10 cellular contexts compared by ENCODE assay signal in genomic region chr16:85686912-85687591, GRCh38. TPM values are rescaled to one million over a fixed set of nuclear protein-coding genes. Genes with fewer than 3 reads are reported as not detected.
DNase-seq lines count a peak whose midpoint lies in the region; ATAC-seq, FAIRE-seq and TF ChIP-seq lines count a peak whose summit lies in the region.
"Had no signal": no experiment of that assay in that cellular context is flagged by ENCODE, and none has a peak within 500 bp of the region (broad histone marks: within the 10 kb centered on the region; RNA-seq: fewer than 3 reads in every experiment).

No MANE protein-coding gene starts in this region.

- peak overlapping the region; percentile 71 for H3K27ac Mint-ChIP-seq in activated CD8-positive, alpha-beta memory T cell treated with anti-CD3 and anti-CD28 coated beads, Interleukin-2, amount 10 ng/mL, durations not matched to agents 7 days and 5 days

- intact Hi-C loops in GM12878 (cut with micrococcal nuclease; ENCODE audit: unreplicated experiment): loop anchor here (2.0 to 5.0 kb wide), 2 partner anchors 70 to 132 kb away; no protein-coding TSS in a partner anchor
- intact Hi-C loops in spleen (cut with DNase I; ENCODE audit: low total_unique reads): no loop called here
- intact Hi-C loops in adrenal gland (cut with DNase I): no loop called here

- SMC1A ChIA-PET in GM12878 (lab: Charles Lee; ENCODE audit: uncharacterized antibody, unreplicated experiment): interaction anchor here (2.0 kb wide), 1 partner anchor 70 kb away, joined by 5 read pairs; no protein-coding TSS in a partner anchor

- H3K4me2 ChIP-seq in GM12878 (ENCODE audit: control insufficient read depth, insufficient read depth): peak overlapping the region; percentile 58

- 31% methylated on average over 15 of the region's 15 CpGs for WGBS in GM12878 (ENCODE audit: insufficient coverage, insufficient replicate concordance, low lambda C conversion rate, missing lambda C conversion rate)
- 70 to 84% (median 78%) methylated on average over 15 of the region's 15 CpGs for whole genome bisulfite sequencing in spleen, 5 donors
- WGBS in adrenal gland, 4 donors: 82 to 91% (median 88%) methylated on average over 14 to 15 of the region's 15 CpGs

- no peaks in the 10 kb centered on the region for H3K9me3 Mint-ChIP-seq in activated CD8-positive, alpha-beta memory T cell treated with anti-CD3 and anti-CD28 coated beads, Interleukin-2, amount 10 ng/mL, durations not matched to agents 7 days and 5 days (ENCODE audit: low read depth)

- H3K36me3 ChIP-seq in GM12878 (ENCODE audit: control insufficient read depth in 2 of 2, insufficient read depth in 2 of 2, low read length in 1 of 2) (peaks cover 0 to 2% of the 10 kb centered on the region in 2 experiments; a peak in 3 of 4 replicates), spleen (no peaks in the 10 kb centered on the region), adrenal gland (replicated peaks in 1 of 2) (no peaks in the 10 kb centered on the region)
- H3K36me3 ChIP-seq: brain microvascular endothelial cell had no signal

- peak overlapping the region; percentile 58; the same call in 1 of the 2 replicates for H2AFZ ChIP-seq in GM12878 (ENCODE audit: control insufficient read depth, low read depth, low read length)

- H3K27me3 ChIP-seq in GM12878 (replicated peaks in 1 of 2; ENCODE audit: control insufficient read depth in 2 of 2, insufficient read depth in 2 of 2, low read length in 1 of 2) (no peaks in the 10 kb centered on the region), spleen (replicated peaks in 1 of 7) (peaks cover 0 to 32% (median 0%) of the 10 kb centered on the region in 7 donors), adrenal gland (no peaks in the 10 kb centered on the region)
- H3K27me3 ChIP-seq: brain microvascular endothelial cell had no signal

- peaks cover 3% of the 10 kb centered on the region for H3K27me3 Mint-ChIP-seq in activated CD8-positive, alpha-beta memory T cell treated with anti-CD3 and anti-CD28 coated beads, Interleukin-2, amount 10 ng/mL, durations not matched to agents 7 days and 5 days

- BruUV-seq in GM12878 (replicated peaks; lab: Mats Ljungman, UMichigan): no TSS peak

- peak; percentile 78 for DNase-seq in activated CD8-positive, alpha-beta memory T cell treated with anti-CD3 and anti-CD28 coated beads, Interleukin-2, amount 10 ng/mL, durations not matched to agents 7 days and 5 days
- DNase-seq in activated CD8-positive, alpha-beta memory T cell treated with anti-CD3 and anti-CD28 coated beads, Interleukin-2, amount 50 U/mL, for 4 hours: no peak
- peak; percentile 30 for DNase-seq in NCI-H69 (lab: John Stamatoyannopoulos, UW)
- no peak for DNase-seq in GM12878 (ENCODE audit: low read depth, low spot score)
- peak; percentile 54 for DNase-seq in spleen
- no peak for DNase-seq in NCI-H510A (lab: John Stamatoyannopoulos, UW)
- no peak for DNase-seq in adrenal gland
- DNase-seq: brain microvascular endothelial cell, NCI-H1417 had no signal

- peak; percentile 23 for ATAC-seq in activated CD8-positive, alpha-beta memory T cell treated with anti-CD3 and anti-CD28 coated beads, Interleukin-2, amount 10 ng/mL, durations not matched to agents 7 days and 5 days
- ATAC-seq in GM12878 (peak; percentile 43), HG02840 (IDR thresholded peaks at IDR 0.05; ENCODE audit: low FRiP score, unreplicated experiment) (no peak)

- peaks cover 17% of the 10 kb centered on the region for H3K36me3 Mint-ChIP-seq in activated CD8-positive, alpha-beta memory T cell treated with anti-CD3 and anti-CD28 coated beads, Interleukin-2, amount 10 ng/mL, durations not matched to agents 7 days and 5 days

- H3K4me3 Mint-ChIP-seq in activated CD8-positive, alpha-beta memory T cell treated with anti-CD3 and anti-CD28 coated beads, Interleukin-2, amount 10 ng/mL, durations not matched to agents 7 days and 5 days: peak overlapping the region; percentile 79

- H3K27ac ChIP-seq in GM12878 (ENCODE audit: control insufficient read depth, insufficient read depth) (peak overlapping the region; percentile 9; the same call in 1 of the 2 replicates), spleen (no peak overlapping the region), adrenal gland (no peak overlapping the region)
- H3K27ac ChIP-seq: brain microvascular endothelial cell had no signal

- peaks cover 22% of the 10 kb centered on the region for H3K4me1 Mint-ChIP-seq in activated CD8-positive, alpha-beta memory T cell treated with anti-CD3 and anti-CD28 coated beads, Interleukin-2, amount 10 ng/mL, durations not matched to agents 7 days and 5 days

- no peaks in the 10 kb centered on the region for H4K20me1 ChIP-seq in GM12878 (ENCODE audit: control insufficient read depth, insufficient read depth)

- no peak for TF ChIP-seq POLR2A in GM12878 (IDR thresholded peaks at IDR 0.05; ENCODE audit: low read depth, low read length)
- no peak for TF ChIP-seq POLR2A in spleen (IDR thresholded peaks at IDR 0.05)
- TF ChIP-seq POLR2A in adrenal gland (IDR thresholded peaks at IDR 0.05): no peak

- CTCF ChIA-PET in activated CD8-positive, alpha-beta memory T cell treated with anti-CD3 and anti-CD28 coated beads, Interleukin-2, amount 10 ng/mL, durations not matched to agents 7 days and 5 days (lab: Charles Lee): interaction anchor here (1.1 kb wide), 1 partner anchor 10 kb away, joined by 3 read pairs; no protein-coding TSS in a partner anchor
- CTCF ChIA-PET in GM12878 (lab: Yijun Ruan, JAX): interaction anchor here (5.6 kb wide), 1 partner anchor 31 kb away, joined by 31 read pairs; no protein-coding TSS in a partner anchor

- H3K9me3 ChIP-seq in GM12878 (replicated peaks; ENCODE audit: control insufficient read depth, insufficient read depth, low read length) (no peaks in the 10 kb centered on the region), spleen (no peaks in the 10 kb centered on the region), adrenal gland (replicated peaks in 1 of 3) (no peaks in the 10 kb centered on the region)

- RAD21 ChIA-PET in GM12878 (lab: Charles Lee; ENCODE audit: unreplicated experiment): no interaction called here

- TF ChIP-seq RAD21 in GM12878 (IDR thresholded peaks at IDR 0.05; ENCODE audit: insufficient read depth, low read depth, low read length): no peak

- POLR2A ChIA-PET in GM12878 (lab: Charles Lee): no interaction called here

- TF ChIP-seq EP300 in GM12878 (IDR thresholded peaks at IDR 0.05; ENCODE audit: borderline replicate concordance in 1 of 2, control insufficient read depth in 1 of 2, low read depth in 2 of 2, low read length in 2 of 2): no peak

- H3K4me3 ChIP-seq in GM12878: peak overlapping the region; percentile 81
- H3K4me3 ChIP-seq in spleen: no peak overlapping the region
- H3K4me3 ChIP-seq in adrenal gland: no peak overlapping the region

- peaks cover 23% of the 10 kb centered on the region for H3K4me1 ChIP-seq in GM12878 (ENCODE audit: control insufficient read depth, insufficient read depth, low read length)
- peaks cover 2 to 27% (median 20%) of the 10 kb centered on the region in 6 donors for H3K4me1 ChIP-seq in spleen
- H3K4me1 ChIP-seq in adrenal gland (replicated peaks in 1 of 2): peaks cover 4 to 12% of the 10 kb centered on the region in 2 donors

- in situ Hi-C loops in GM12878 (cut with MboI): no loop called here

- TF ChIP-seq CTCF in GM12878 (IDR thresholded peaks at IDR 0.05 in 2 of 3, conservative IDR thresholded peaks at IDR 0.05 in 1 of 3; ENCODE audit: control insufficient read depth in 2 of 3, extremely low read depth in 1 of 3, insufficient read depth in 1 of 3, low read depth in 3 of 3, low read length in 3 of 3) (no peak), spleen (IDR thresholded peaks at IDR 0.05 in 8 of 11, conservative IDR thresholded peaks at IDR 0.05 in 3 of 11) (no peak), adrenal gland (IDR thresholded peaks at IDR 0.05) (no peak)

- H3K9ac ChIP-seq in GM12878 (ENCODE audit: control insufficient read depth, insufficient read depth, low read length): peak overlapping the region; percentile 80; the same call in 1 of the 2 replicates

- H3K79me2 ChIP-seq in GM12878 (ENCODE audit: control insufficient read depth, insufficient read depth, low read length): peaks cover 38% of the 10 kb centered on the region

- FAIRE-seq in GM12878 (lab: Jason Lieb, UNC): no peak

TF ChIP-seq in GM12878, 131 proteins besides CTCF, POLR2A, EP300 and RAD21:
- TF ChIP-seq EGR1 (IDR thresholded peaks at IDR 0.05; ENCODE audit: borderline replicate concordance in 1 of 2, low read depth in 2 of 2, low read length in 2 of 2) (peak in 1 of 2 experiments; percentile 78; a peak in 2 of 3 replicates), STAT1 (conservative IDR thresholded peaks at IDR 0.05) (no peak)

RNA-seq across cellular contexts. Expression of gene GINS2, which starts 1.7 kb away (rescaled TPM):
- 10 to 100 TPM; 49.3 to 61.7 TPM for total RNA-seq in activated CD8-positive, alpha-beta memory T cell treated with anti-CD3 and anti-CD28 coated beads, Interleukin-2, amount 10 ng/mL, durations not matched to agents 7 days and 5 days
- total RNA-seq in GM12878 (2013; cell fraction: nucleolus; rRNA removed): 18.0 and 20.1 TPM in 2 replicates
- total RNA-seq in GM12878 (2014; rRNA removed) (42.7 and 46.4 TPM in 2 replicates), GM12878 (2014; rRNA removed; fragmentation: Illumina TruSeq; extraction: Trizol) (43.5 and 45.4 TPM in 2 replicates), GM12878 (2021) (61.2 and 67.9 TPM in 2 replicates), spleen (1 to 10 TPM; 1.0 to 7.0 (median 2.3) TPM), adrenal gland (1 to 10 TPM in 6 of 8 donors, under 1 TPM in 2; 0.06 to 2.6 (median 1.7) TPM)
- polyA plus RNA-seq in GM12878 (2011; ENCODE audit: low read depth): 15.7 TPM
- polyA plus RNA-seq in GM12878 (2011; rRNA removed) (52.8 and 68.5 TPM in 2 replicates), GM12878 (2014; fragmentation: Illumina TruSeq; extraction: Trizol) (48.8 and 55.5 TPM in 2 replicates), GM12878 (2014; fragmentation: Nextera tagmentation; extraction: Ambion mirVana) (10 to 100 TPM; 69.4 to 90.8 TPM), GM12878 (2014; rRNA removed) (41.4 and 45.2 TPM in 2 replicates), GM12878 (2016; fragmentation: Nextera tagmentation; extraction: Ambion mirVana) (10 to 100 TPM; 74.0 to 74.9 TPM), spleen (1 to 10 TPM; 1.3 to 5.4 (median 2.3) TPM), adrenal gland (1 to 10 TPM in 1 of 3 donors, under 1 TPM in 2; 0.72 to 1.2 (median 0.88) TPM)
- 47.5 and 48.9 TPM in 2 replicates for polyA plus RNA-seq in GM12878 (2011; cell fraction: cytosol; rRNA removed)
- 25.6 and 26.6 TPM in 2 replicates for polyA plus RNA-seq in GM12878 (2011; cell fraction: nucleus; rRNA removed)
- 17.7 and 21.8 TPM in 2 replicates for polyA plus RNA-seq in GM12878 (2012)
- 22.9 and 26.8 TPM in 2 replicates for polyA minus RNA-seq in GM12878 (2011; rRNA and poly(A)+ RNA removed)
- 10.2 and 13.0 TPM in 2 replicates for polyA minus RNA-seq in GM12878 (2011; cell fraction: cytosol; rRNA and poly(A)+ RNA removed)
- polyA minus RNA-seq in GM12878 (2011; cell fraction: nucleus; rRNA and poly(A)+ RNA removed): 9.3 and 10.8 TPM in 2 replicates

Comparison
In these comparisons a context has a peak if more than half of its experiments do, and no peak if none do; other contexts are left out.
1. DNase-seq: peak in activated CD8-positive, alpha-beta memory T cell treated with anti-CD3 and anti-CD28 coated beads, Interleukin-2, amount 10 ng/mL, durations not matched to agents 7 days and 5 days (single experiment), NCI-H69 (single experiment) and spleen (single experiment); none in activated CD8-positive, alpha-beta memory T cell treated with anti-CD3 and anti-CD28 coated beads, Interleukin-2, amount 50 U/mL, for 4 hours (single experiment), GM12878 (single experiment), NCI-H510A (single experiment) and adrenal gland (0 of 7).